ENCODE assay signal across 8 cellular contexts in the genomic region with DNA sequence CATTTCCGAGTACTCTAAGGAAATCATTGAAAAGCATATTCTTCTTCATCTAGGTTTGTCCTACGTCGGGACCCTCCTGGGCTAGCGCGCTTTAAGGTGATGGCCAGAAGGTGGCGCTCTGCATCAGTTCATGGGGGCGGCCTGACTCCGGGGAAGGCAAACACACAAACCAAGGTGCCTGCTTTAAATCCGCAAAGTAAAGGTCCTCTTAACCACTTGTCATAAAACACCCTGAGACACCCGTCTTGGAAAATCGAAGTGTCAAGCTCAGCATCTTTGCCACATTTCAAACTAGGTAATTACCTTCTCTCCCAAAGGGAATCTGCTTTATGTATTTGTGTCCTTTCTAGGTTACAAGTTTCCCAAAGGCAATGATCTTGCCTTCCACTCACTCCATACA. TPM values are rescaled to one million over a fixed set of nuclear protein-coding genes. Genes with fewer than 3 reads are reported as not detected.
A peak's percentile ranks its signal among the peaks of the same experiment; 100 is the strongest.
DNase-seq lines count a peak whose midpoint lies in the region; ATAC-seq, FAIRE-seq and TF ChIP-seq lines count a peak whose summit lies in the region.

No MANE protein-coding gene starts in this region.

- TF ChIP-seq CTCF in RWPE2 (IDR thresholded peaks at IDR 0.05; ENCODE audit: poor library complexity, severe bottlenecking) (peak; percentile 89), gastroesophageal sphincter (IDR thresholded peaks at IDR 0.05) (peak; percentile 31 to 83 (median 68)), pancreas (IDR thresholded peaks at IDR 0.05) (peak; percentile 64 to 83 (median 80)), transverse colon (IDR thresholded peaks at IDR 0.05) (peak; percentile 71 to 86 (median 82))

- H3K27me3 ChIP-seq in RWPE2 (ENCODE audit: insufficient read depth, poor library complexity, severe bottlenecking): peaks cover 17% of the 10 kb centered on the region
- H3K27me3 ChIP-seq in gastroesophageal sphincter: peaks cover 23% of the 10 kb centered on the region
- no peaks in the 10 kb centered on the region for H3K27me3 ChIP-seq in pancreas
- peaks cover 9% of the 10 kb centered on the region for H3K27me3 ChIP-seq in transverse colon

- H3K27ac ChIP-seq in RWPE2 (ENCODE audit: poor library complexity, severe bottlenecking) (no peak overlapping the region), gastroesophageal sphincter (no peak overlapping the region), pancreas (no peak overlapping the region), transverse colon (no peak overlapping the region)

- H3K9me3 ChIP-seq in RWPE2 (ENCODE audit: severe bottlenecking) (no peaks in the 10 kb centered on the region), gastroesophageal sphincter (no peaks in the 10 kb centered on the region), pancreas (no peaks in the 10 kb centered on the region), transverse colon (no peaks in the 10 kb centered on the region)

- ATAC-seq in GM19351 (IDR thresholded peaks at IDR 0.05; ENCODE audit: unreplicated experiment) (peak; percentile 77), RWPE2 (ENCODE audit: low read depth) (peak; percentile 81), gastroesophageal sphincter (peak; percentile 77), pancreas (peak; percentile 72 to 89 (median 84))

- no peak for FAIRE-seq in pancreas (lab: Jason Lieb, UNC)

- no peak for TF ChIP-seq POLR2A in gastroesophageal sphincter (IDR thresholded peaks at IDR 0.05)
- TF ChIP-seq POLR2A in transverse colon (IDR thresholded peaks at IDR 0.05): no peak

- intact Hi-C loops in pancreas (cut with DNase I): loop anchor here (5.0 to 10.0 kb wide), 2 partner anchors 109 to 117 kb away; no protein-coding TSS in a partner anchor
- intact Hi-C loops in transverse colon (cut with DNase I; ENCODE audit: low total_unique reads): loop anchor here (5.0 kb wide), 1 partner anchor 114 kb away; no protein-coding TSS in a partner anchor

- H3K4me3 ChIP-seq in RWPE2 (ENCODE audit: severe bottlenecking): no peak overlapping the region
- no peak overlapping the region for H3K4me3 ChIP-seq in gastroesophageal sphincter
- H3K4me3 ChIP-seq in pancreas: no peak overlapping the region
- no peak overlapping the region for H3K4me3 ChIP-seq in transverse colon

- in situ Hi-C loops in transverse colon (cut with MboI; ENCODE audit: low pct_ligation_motif_present in 1 of 4, low pct_unique_long_range_greater_than_20kb in 1 of 4, low sequenced_read_pairs in 3 of 4): loop anchor here (5.0 to 25.0 kb wide), 6 partner anchors 114 to 507 kb away; partner anchors contain the start of gene ABTB2 (in 1 of the 4)

- TF ChIP-seq EP300 in gastroesophageal sphincter (IDR thresholded peaks at IDR 0.05): no peak
- no peak for TF ChIP-seq EP300 in transverse colon (IDR thresholded peaks at IDR 0.05; ENCODE audit: low read depth)

- H3K36me3 ChIP-seq in RWPE2 (ENCODE audit: low read depth): no peaks in the 10 kb centered on the region
- peaks cover 0 to 7% of the 10 kb centered on the region in 2 donors for H3K36me3 ChIP-seq in gastroesophageal sphincter
- H3K36me3 ChIP-seq in pancreas: no peaks in the 10 kb centered on the region
- H3K36me3 ChIP-seq in transverse colon: no peaks in the 10 kb centered on the region

- H3K4me1 ChIP-seq in RWPE2 (ENCODE audit: insufficient read depth, poor library complexity, severe bottlenecking) (no peaks in the 10 kb centered on the region), gastroesophageal sphincter (peaks cover 0 to 11% (median 0%) of the 10 kb centered on the region in 3 donors), pancreas (peaks cover 0 to 8% (median 3%) of the 10 kb centered on the region in 3 donors), transverse colon (no peaks in the 10 kb centered on the region)

- 0 to 3% methylated on average over 1 to 8 of the region's 11 CpGs for WGBS in gastroesophageal sphincter (ENCODE audit: low coverage in 1 of 2), 2 donors
- WGBS in pancreas, 2 donors: 2 to 3% methylated on average over 11 of the region's 11 CpGs
- 2% methylated on average over 6 to 11 of the region's 11 CpGs for WGBS in transverse colon (ENCODE audit: low coverage in 1 of 2), 2 donors

- peak; percentile 87 for DNase-seq in Ammon's horn (ENCODE audit: low spot score)
- peak; percentile 64 for DNase-seq in LoVo (ENCODE audit: low spot score)
- no peak for DNase-seq in RWPE2 (ENCODE audit: low spot score)
- DNase-seq in activated T-helper 9 cell treated with anti-CD3 and anti-CD28 coated beads, Interleukin-2, amount 50 U/mL, for 16 hours (ENCODE audit: low read depth): peak; percentile 56
- DNase-seq in pancreas: peak; percentile 51 to 89 (median 72)
- peak; percentile 74 for DNase-seq in transverse colon

RNA-seq across cellular contexts. Expression of gene LMO2, which starts 34.0 kb away (rescaled TPM):
- total RNA-seq in gastroesophageal sphincter: 10 to 100 TPM in 2 of 4 donors, 1 to 10 TPM in 2; 7.0 to 24.2 (median 14.8) TPM
- total RNA-seq in pancreas: 10 to 100 TPM in 1 of 6 donors, 1 to 10 TPM in 5; 2.4 to 11.5 (median 5.0) TPM
- polyA plus RNA-seq in pancreas: 10 to 100 TPM; 10.8 to 24.3 TPM
- 10 to 100 TPM in 1 of 4 donors, 1 to 10 TPM in 3; 1.4 to 18.0 (median 4.0) TPM for total RNA-seq in transverse colon
